23 cellular contexts compared by ENCODE assay signal in genomic region chr1:108190686-108191416, GRCh38. TPM values are rescaled to one million over a fixed set of nuclear protein-coding genes. Genes with fewer than 3 reads are reported as not detected.
DNase-seq lines count a peak whose midpoint lies in the region; ATAC-seq, FAIRE-seq and TF ChIP-seq lines count a peak whose summit lies in the region.
"Had no signal": no experiment of that assay in that cellular context is flagged by ENCODE, and none has a peak within 500 bp of the region (broad histone marks: within the 10 kb centered on the region; RNA-seq: fewer than 3 reads in every experiment).

No MANE protein-coding gene starts in this region.

- intact Hi-C loops in GM12878 (cut with micrococcal nuclease; ENCODE audit: unreplicated experiment) (loop anchor here (5.0 kb wide), 1 partner anchor 49 kb away; no protein-coding TSS in a partner anchor), lower leg skin (cut with DNase I; ENCODE audit: low total_unique reads) (no loop called here)

- CTCF ChIA-PET in GM12878 (lab: Yijun Ruan, JAX): interaction anchor here (0.6 to 0.8 kb wide), 2 partner anchors 21 to 24 kb away, joined by 3 read pairs; no protein-coding TSS in a partner anchor

- no peak overlapping the region for H3K9ac ChIP-seq in GM12878 (ENCODE audit: control insufficient read depth, insufficient read depth, low read length)
- H3K9ac ChIP-seq: BLaER1 had no signal

- no peaks in the 10 kb centered on the region for H4K20me1 ChIP-seq in GM12878 (ENCODE audit: control insufficient read depth, insufficient read depth)
- H4K20me1 ChIP-seq: BLaER1 had no signal

- no peaks in the 10 kb centered on the region for H3K27me3 ChIP-seq in GM12878 (replicated peaks in 1 of 2; ENCODE audit: control insufficient read depth in 2 of 2, insufficient read depth in 2 of 2, low read length in 1 of 2)
- H3K27me3 ChIP-seq in H7 (ENCODE audit: control insufficient read depth, insufficient read depth, low read length): no peaks in the 10 kb centered on the region
- H3K27me3 ChIP-seq: BLaER1, pancreas, sigmoid colon had no signal

- H3K79me2 ChIP-seq in GM12878 (ENCODE audit: control insufficient read depth, insufficient read depth, low read length): no peaks in the 10 kb centered on the region

- no TSS peak for BruUV-seq in GM12878 (replicated peaks; lab: Mats Ljungman, UMichigan)

- H3K4me1 Mint-ChIP-seq in stimulated activated memory B cell treated with anti-CD40 and anti-IgM and Interleukin-4, amounts not matched to agents 10 μg/mL and 1 μg/mL and 100 μg/mL, for 72 hours: peaks cover 43% of the 10 kb centered on the region

- H2AFZ ChIP-seq in GM12878 (ENCODE audit: control insufficient read depth, low read depth, low read length): no peak overlapping the region

- H3K36me3 ChIP-seq in GM12878 (ENCODE audit: control insufficient read depth in 2 of 2, insufficient read depth in 2 of 2, low read length in 1 of 2): no peaks in the 10 kb centered on the region
- peaks cover 2% of the 10 kb centered on the region for H3K36me3 ChIP-seq in H7 (replicated peaks; ENCODE audit: control insufficient read depth, insufficient read depth, low read length)
- H3K36me3 ChIP-seq: pancreas had no signal

- RAD21 ChIA-PET in GM12878 (lab: Charles Lee; ENCODE audit: unreplicated experiment): no interaction called here

- H3K36me3 Mint-ChIP-seq in stimulated activated memory B cell treated with anti-CD40 and anti-IgM and Interleukin-4, amounts not matched to agents 10 μg/mL and 1 μg/mL and 100 μg/mL, for 72 hours: peaks cover 45% of the 10 kb centered on the region

- WGBS in GM12878 (ENCODE audit: insufficient coverage, insufficient replicate concordance, low lambda C conversion rate, missing lambda C conversion rate): 0% methylated on average over 5 of the region's 5 CpGs
- WGBS in lower leg skin, 2 donors: 86 to 90% methylated on average over 5 of the region's 5 CpGs

- TF ChIP-seq EP300 in GM12878 (IDR thresholded peaks at IDR 0.05; ENCODE audit: borderline replicate concordance in 1 of 2, control insufficient read depth in 1 of 2, low read depth in 2 of 2, low read length in 2 of 2): no peak

- DNase-seq in DMS153 (lab: John Stamatoyannopoulos, UW) (peak; percentile 18), DMS153 treated with DMSO at 0.1 percent for 48 hours (lab: John Stamatoyannopoulos, UW; ENCODE audit: unreplicated experiment) (no peak), NCI-H1436 (lab: John Stamatoyannopoulos, UW) (peak; percentile 56), GM12878 (ENCODE audit: low read depth, low spot score) (no peak), H7 (no peak), lower leg skin (ENCODE audit: low spot score in 2 of 2) (no peak)
- no peak for DNase-seq in stimulated activated naive CD4-positive, alpha-beta T cell (lab: John Stamatoyannopoulos, UW)
- DNase-seq: activated CD4-positive, alpha-beta T cell treated with anti-CD3 and anti-CD28 coated beads, Interleukin-2, amount 50 U/mL, for 48 hours; activated T-cell treated with anti-CD3 and anti-CD28 coated beads for 4 hours; amniotic stem cell; NCI-H1105 treated with DMSO at 0.1 percent for 48 hours; pancreas; sigmoid colon; T-cell had no signal

- no peak overlapping the region for H3K4me3 ChIP-seq in GM12878
- no peak overlapping the region for H3K4me3 ChIP-seq in H7 (ENCODE audit: insufficient read depth, low read depth, low read length)
- no peak overlapping the region for H3K4me3 ChIP-seq in lower leg skin (ENCODE audit: low read depth, poor library complexity, severe bottlenecking)
- H3K4me3 ChIP-seq: BLaER1, pancreas, sigmoid colon had no signal

- no peak overlapping the region for H3K4me2 ChIP-seq in GM12878 (ENCODE audit: control insufficient read depth, insufficient read depth)
- H3K4me2 ChIP-seq: BLaER1 had no signal

- no peak overlapping the region for H3K4me3 Mint-ChIP-seq in stimulated activated memory B cell treated with anti-CD40 and anti-IgM and Interleukin-4, amounts not matched to agents 10 μg/mL and 1 μg/mL and 100 μg/mL, for 72 hours
- H3K4me3 Mint-ChIP-seq: T-cell had no signal

- no peak overlapping the region for H3K27ac ChIP-seq in GM12878 (ENCODE audit: control insufficient read depth, insufficient read depth)
- H3K27ac ChIP-seq: 22Rv1, BLaER1, pancreas, sigmoid colon had no signal

- peaks cover 2% of the 10 kb centered on the region for H3K9me3 Mint-ChIP-seq in stimulated activated memory B cell treated with anti-CD40 and anti-IgM and Interleukin-4, amounts not matched to agents 10 μg/mL and 1 μg/mL and 100 μg/mL, for 72 hours

- SMC1A ChIA-PET in GM12878 (lab: Charles Lee; ENCODE audit: uncharacterized antibody, unreplicated experiment): interaction anchor here (0.8 to 1.1 kb wide), 2 partner anchors 9 to 42 kb away, joined by 3 read pairs; partner anchors contain the start of gene SLC25A24

- H3K27ac Mint-ChIP-seq in stimulated activated memory B cell treated with anti-CD40 and anti-IgM and Interleukin-4, amounts not matched to agents 10 μg/mL and 1 μg/mL and 100 μg/mL, for 72 hours: peak overlapping the region; percentile 49
- H3K27ac Mint-ChIP-seq: T-cell had no signal

- POLR2A ChIA-PET in GM12878 (lab: Charles Lee): interaction anchor here (1.5 kb wide), 1 partner anchor 10 kb away, joined by 4 read pairs; the partner anchor contains the start of gene SLC25A24

- no peak for TF ChIP-seq RAD21 in GM12878 (IDR thresholded peaks at IDR 0.05; ENCODE audit: insufficient read depth, low read depth, low read length)

- no peaks in the 10 kb centered on the region for H3K4me1 ChIP-seq in GM12878 (ENCODE audit: control insufficient read depth, insufficient read depth, low read length)
- H3K4me1 ChIP-seq: BLaER1, pancreas, sigmoid colon had no signal

- ATAC-seq in GM12878: peak; percentile 62
- peak; percentile 91 for ATAC-seq in stimulated activated memory B cell treated with anti-CD40 and anti-IgM and Interleukin-4, amounts not matched to agents 10 μg/mL and 1 μg/mL and 100 μg/mL, for 72 hours
- ATAC-seq: left lobe of liver, pancreas, T-cell had no signal

- TF ChIP-seq POLR2A in GM12878 (IDR thresholded peaks at IDR 0.05; ENCODE audit: low read depth, low read length) (no peak), lower leg skin (IDR thresholded peaks at IDR 0.05) (no peak)

- no peaks in the 10 kb centered on the region for H3K9me3 ChIP-seq in GM12878 (replicated peaks; ENCODE audit: control insufficient read depth, insufficient read depth, low read length)
- H3K9me3 ChIP-seq: pancreas, sigmoid colon had no signal

- in situ Hi-C loops in GM12878 (cut with MboI): no loop called here

- FAIRE-seq in GM12878 (lab: Jason Lieb, UNC): no peak
- FAIRE-seq: D721Med, H1, pancreas had no signal

- TF ChIP-seq CTCF in GM12878 (IDR thresholded peaks at IDR 0.05 in 2 of 3, conservative IDR thresholded peaks at IDR 0.05 in 1 of 3; ENCODE audit: control insufficient read depth in 2 of 3, extremely low read depth in 1 of 3, insufficient read depth in 1 of 3, low read depth in 3 of 3, low read length in 3 of 3) (no peak), lower leg skin (IDR thresholded peaks at IDR 0.05) (no peak)

- H3K27me3 Mint-ChIP-seq in stimulated activated memory B cell treated with anti-CD40 and anti-IgM and Interleukin-4, amounts not matched to agents 10 μg/mL and 1 μg/mL and 100 μg/mL, for 72 hours: no peaks in the 10 kb centered on the region
- H3K27me3 Mint-ChIP-seq: T-cell had no signal

TF ChIP-seq in GM12878, 131 proteins besides CTCF, POLR2A, EP300 and RAD21:
- no peak for TF ChIP-seq TAF1 (IDR thresholded peaks at IDR 0.05; ENCODE audit: borderline replicate concordance, low read depth, low read length)
- TF ChIP-seq MEF2B (IDR thresholded peaks at IDR 0.05; ENCODE audit: partially characterized antibody, poor library complexity, severe bottlenecking): peak; percentile 89

RNA-seq across cellular contexts. Expression of gene SLC25A24, which starts 9.3 kb away (rescaled TPM):
- 17.5 and 19.0 TPM in 2 replicates for total RNA-seq in GM12878 (2013; cell fraction: nucleolus; rRNA removed)
- 12.6 and 15.0 TPM in 2 replicates for total RNA-seq in GM12878 (2014; rRNA removed)
- 17.0 and 17.1 TPM in 2 replicates for total RNA-seq in GM12878 (2014; rRNA removed; fragmentation: Illumina TruSeq; extraction: Trizol)
- total RNA-seq in GM12878 (2021): 11.6 and 11.8 TPM in 2 replicates
- 1.1 TPM for polyA plus RNA-seq in GM12878 (2011; ENCODE audit: low read depth)
- polyA plus RNA-seq in GM12878 (2011; rRNA removed): 17.7 and 31.1 TPM in 2 replicates
- 5.6 and 6.7 TPM in 2 replicates for polyA plus RNA-seq in GM12878 (2011; cell fraction: cytosol; rRNA removed)
- 7.7 and 10.8 TPM in 2 replicates for polyA plus RNA-seq in GM12878 (2011; cell fraction: nucleus; rRNA removed)
- polyA plus RNA-seq in GM12878 (2012): 1.2 and 1.9 TPM in 2 replicates
- 15.8 and 24.3 TPM in 2 replicates for polyA plus RNA-seq in GM12878 (2014; fragmentation: Illumina TruSeq; extraction: Trizol)
- 1 to 10 TPM; 4.0 to 6.3 TPM for polyA plus RNA-seq in GM12878 (2014; fragmentation: Nextera tagmentation; extraction: Ambion mirVana)
- 9.4 and 10.8 TPM in 2 replicates for polyA plus RNA-seq in GM12878 (2014; rRNA removed)
- 10 to 100 TPM; 20.1 to 20.6 TPM for polyA plus RNA-seq in GM12878 (2016; fragmentation: Nextera tagmentation; extraction: Ambion mirVana)
- 9.5 and 11.6 TPM in 2 replicates for polyA minus RNA-seq in GM12878 (2011; rRNA and poly(A)+ RNA removed)
- 4.9 and 5.4 TPM in 2 replicates for polyA minus RNA-seq in GM12878 (2011; cell fraction: cytosol; rRNA and poly(A)+ RNA removed)
- polyA minus RNA-seq in GM12878 (2011; cell fraction: nucleus; rRNA and poly(A)+ RNA removed): 8.7 and 12.4 TPM in 2 replicates
- 58.3 and 70.6 TPM in 2 replicates for total RNA-seq in H7 (2014; rRNA removed; shearing (Covaris generic))
- 10 to 100 TPM; 18.5 to 20.4 (median 20.1) TPM for total RNA-seq in lower leg skin

RNA-seq across cellular contexts. Expression of gene NBPF4, which starts 53.0 kb away (rescaled TPM):
- total RNA-seq in GM12878 (2013; cell fraction: nucleolus; rRNA removed): not detected in 2 replicates
- total RNA-seq in GM12878 (2014; rRNA removed) (not detected in 2 replicates), GM12878 (2014; rRNA removed; fragmentation: Illumina TruSeq; extraction: Trizol) (not detected in 2 replicates), GM12878 (2021) (not detected in 2 replicates), lower leg skin (not detected)
- not detected for polyA plus RNA-seq in GM12878 (2011; ENCODE audit: low read depth)
- polyA plus RNA-seq in GM12878 (2011; rRNA removed) (not detected in 2 replicates), GM12878 (2014; fragmentation: Illumina TruSeq; extraction: Trizol) (not detected in 2 replicates), GM12878 (2014; fragmentation: Nextera tagmentation; extraction: Ambion mirVana) (not detected), GM12878 (2014; rRNA removed) (not detected in 2 replicates), GM12878 (2016; fragmentation: Nextera tagmentation; extraction: Ambion mirVana) (not detected)
- not detected in 2 replicates for polyA plus RNA-seq in GM12878 (2011; cell fraction: cytosol; rRNA removed)
- polyA plus RNA-seq in GM12878 (2011; cell fraction: nucleus; rRNA removed): not detected in 2 replicates
- not detected in 2 replicates for polyA plus RNA-seq in GM12878 (2012)
- not detected in 2 replicates for polyA minus RNA-seq in GM12878 (2011; rRNA and poly(A)+ RNA removed)
- polyA minus RNA-seq in GM12878 (2011; cell fraction: cytosol; rRNA and poly(A)+ RNA removed): not detected in 2 replicates
- polyA minus RNA-seq in GM12878 (2011; cell fraction: nucleus; rRNA and poly(A)+ RNA removed): not detected in 2 replicates
- total RNA-seq in H7 (2014; rRNA removed; shearing (Covaris generic)): not detected in 2 replicates
- total RNA-seq: cardiac septum, glomerular endothelial cell, H1, left lobe of liver, NCI-H460, pancreas, sigmoid colon had no signal
- polyA plus RNA-seq: H1, pancreas had no signal

Comparison
In these comparisons a context has a peak if more than half of its experiments do, and no peak if none do; other contexts are left out.
1. DNase-seq: peak in DMS153 (single experiment) and NCI-H1436 (single experiment); none in DMS153 treated with DMSO at 0.1 percent for 48 hours (single experiment), GM12878 (single experiment), H7 (single experiment), stimulated activated naive CD4-positive, alpha-beta T cell (0 of 6) and lower leg skin (0 of 2).